Comparison of ENCODE assay signal across 7 cellular contexts in the genomic region with DNA sequence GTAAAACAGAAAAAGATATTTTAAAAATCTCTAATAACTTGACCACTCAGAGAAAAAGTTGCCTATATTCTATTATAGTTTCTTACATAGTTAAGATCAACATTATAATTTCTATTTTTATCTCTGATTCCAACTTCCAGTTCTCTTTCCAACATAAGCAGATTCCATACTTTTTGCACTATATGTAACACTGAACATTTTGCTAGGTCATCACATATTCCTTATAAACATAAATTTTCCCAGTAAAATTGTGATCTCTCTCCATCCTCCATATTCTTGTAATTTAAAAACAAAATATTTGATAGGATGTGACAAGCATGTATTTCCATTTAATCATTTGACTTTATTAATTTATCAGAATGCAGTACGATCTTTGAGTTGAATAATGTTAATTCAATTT.
"Had no signal": no experiment of that assay in that cellular context is flagged by ENCODE, and none has a peak within 500 bp of the region (broad histone marks: within the 10 kb centered on the region; RNA-seq: fewer than 3 reads in every experiment).

No MANE protein-coding gene starts in this region.

- ATAC-seq: GM23338 had no signal

- H3K27me3 Mint-ChIP-seq: IgD-negative memory B cell had no signal

- H3K4me2 ChIP-seq: GM23338 had no signal

- DNase-seq: H9, HCEC 1CT, KG1 had no signal

- H3K4me3 ChIP-seq: GM23338 had no signal

- FAIRE-seq: H1 had no signal

- H3K4me3 Mint-ChIP-seq: GM23338, H9, IgD-negative memory B cell had no signal

- H3K36me3 Mint-ChIP-seq: IgD-negative memory B cell had no signal

- H3K27ac Mint-ChIP-seq: GM23338, IgD-negative memory B cell had no signal

- H3K27ac ChIP-seq: HL-60 had no signal

- H3K4me1 Mint-ChIP-seq: GM23338, IgD-negative memory B cell had no signal

- H2AFZ ChIP-seq: GM23338 had no signal
